Comparison of ENCODE assay signal across 9 cellular contexts in the genomic region with DNA sequence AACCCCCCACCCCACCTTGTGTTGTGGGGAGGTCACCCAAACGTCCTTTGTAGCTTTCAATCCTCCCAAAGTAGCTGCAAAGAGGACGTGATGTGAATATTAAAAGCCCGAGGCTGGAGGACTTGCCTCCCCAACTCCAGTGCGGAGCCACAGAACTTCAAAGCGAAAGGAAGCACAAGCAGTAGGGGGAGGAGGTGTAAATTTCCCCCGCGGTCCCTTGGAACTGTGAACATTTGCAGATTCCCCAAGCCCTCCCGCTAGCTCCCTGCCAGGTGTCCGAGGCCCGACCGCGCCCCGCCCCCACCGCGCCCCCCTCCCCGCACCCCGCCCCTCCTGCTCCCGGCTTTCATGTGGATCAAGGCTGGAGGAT. TPM values are rescaled to one million over a fixed set of nuclear protein-coding genes. Genes with fewer than 3 reads are reported as not detected.
DNase-seq lines count a peak whose midpoint lies in the region; ATAC-seq and TF ChIP-seq lines count a peak whose summit lies in the region.
"Had no signal": no experiment of that assay in that cellular context is flagged by ENCODE, and none has a peak within 500 bp of the region (broad histone marks: within the 10 kb centered on the region; RNA-seq: fewer than 3 reads in every experiment).

No MANE protein-coding gene starts in this region.

- no peaks in the 10 kb centered on the region for H3K36me3 ChIP-seq in ectodermal cell (ENCODE audit: control insufficient read depth, insufficient read depth, low read length)

- H3K4me1 ChIP-seq in ectodermal cell (ENCODE audit: control insufficient read depth, insufficient read depth, low read length), result peaks cover 3% of the 10 kb centered on the region

- POLR2A ChIA-PET in naive thymus-derived CD8-positive, alpha-beta T cell (lab: Charles Lee), result no interaction called here

- DNase-seq in AG10803 (ENCODE audit: low read depth) (no peak), midbrain (lab: John Stamatoyannopoulos, UW) (no peak), NCI-H524 treated with DMSO at 0.1 percent for 48 hours (lab: John Stamatoyannopoulos, UW) (no peak)
- peak; percentile 29 for DNase-seq in Jurkat, Clone E6-1 (ENCODE audit: low read depth, low spot score)
- DNase-seq in naive thymus-derived CD8-positive, alpha-beta T cell, result peak in 2 of 10 donors; percentile 4 to 8
- DNase-seq: PC-9 had no signal

- peak; percentile 32 to 41 for ATAC-seq in naive thymus-derived CD8-positive, alpha-beta T cell
- ATAC-seq in HG02759 (IDR thresholded peaks at IDR 0.05; ENCODE audit: unreplicated experiment) (no peak), HG03039 (IDR thresholded peaks at IDR 0.05; ENCODE audit: unreplicated experiment) (no peak)

- H3K36me3 Mint-ChIP-seq in naive thymus-derived CD8-positive, alpha-beta T cell, result no peaks in the 10 kb centered on the region

- H3K4me1 Mint-ChIP-seq in naive thymus-derived CD8-positive, alpha-beta T cell, result peaks cover 7 to 24% (median 13%) of the 10 kb centered on the region in 4 donors

- WGBS in ectodermal cell, 2 experiments, result 2% methylated on average over 18 of the region's 18 CpGs

- peak overlapping the region; percentile 42 for H3K4me3 ChIP-seq in AG10803 (ENCODE audit: low read length)
- no peak overlapping the region for H3K4me3 ChIP-seq in Jurkat, Clone E6-1 (ENCODE audit: low read length)
- H3K4me3 ChIP-seq in ectodermal cell (ENCODE audit: insufficient read depth, low read depth, low read length), result peak overlapping the region; percentile 38
- H3K4me3 ChIP-seq: PC-9 had no signal

- H3K9me3 ChIP-seq in ectodermal cell (ENCODE audit: control insufficient read depth, low read length), result no peaks in the 10 kb centered on the region

- no peak for TF ChIP-seq CTCF in AG10803 (conservative IDR thresholded peaks at IDR 0.05; ENCODE audit: low read length)

- no peaks in the 10 kb centered on the region for H3K9me3 Mint-ChIP-seq in naive thymus-derived CD8-positive, alpha-beta T cell

- H3K27ac Mint-ChIP-seq in naive thymus-derived CD8-positive, alpha-beta T cell, result peak overlapping the region in 2 of 10 donors; percentile 9 to 73

- H3K27me3 Mint-ChIP-seq in naive thymus-derived CD8-positive, alpha-beta T cell, result peaks cover 5 to 40% (median 10%) of the 10 kb centered on the region in 5 donors

- H3K27me3 ChIP-seq in ectodermal cell (ENCODE audit: control insufficient read depth, insufficient read depth, low read length, poor library complexity, severe bottlenecking), result no peaks in the 10 kb centered on the region

- H3K4me3 Mint-ChIP-seq in naive thymus-derived CD8-positive, alpha-beta T cell, result peak overlapping the region; percentile 78 to 95 (median 88)

- no peak overlapping the region for H3K27ac ChIP-seq in ectodermal cell (ENCODE audit: insufficient read depth, low read depth, low read length, poor library complexity, severe bottlenecking)
- H3K27ac ChIP-seq: PC-9 had no signal

RNA-seq across cellular contexts. Expression of gene HAO2, which starts 41.5 kb away (rescaled TPM):
- not detected for polyA plus RNA-seq in Jurkat, Clone E6-1 (2012; ENCODE audit: insufficient read depth, insufficient read length)
- polyA plus RNA-seq in ectodermal cell (2013, experiment 1 of 4), result not detected
- polyA plus RNA-seq in ectodermal cell (2013, experiment 2 of 4), result not detected
- not detected for polyA plus RNA-seq in ectodermal cell (2013, experiment 3 of 4)
- polyA plus RNA-seq in ectodermal cell (2013, experiment 4 of 4), result not detected
- not detected for total RNA-seq in naive thymus-derived CD8-positive, alpha-beta T cell
- polyA plus RNA-seq in naive thymus-derived CD8-positive, alpha-beta T cell, result not detected
- total RNA-seq: PC-9 had no signal

Comparison
In these comparisons a context has a peak if more than half of its experiments do, and no peak if none do; other contexts are left out.
1. ATAC-seq: peak in naive thymus-derived CD8-positive, alpha-beta T cell (2 of 2); none in HG02759 (single experiment) and HG03039 (single experiment).